In genomic region chr19:13833330-13834265, GRCh38 we compare ENCODE assay signal across 8 cellular contexts. TPM values are rescaled to one million over a fixed set of nuclear protein-coding genes. Genes with fewer than 3 reads are reported as not detected.
DNase-seq lines count a peak whose midpoint lies in the region; ATAC-seq and TF ChIP-seq lines count a peak whose summit lies in the region.

No MANE protein-coding gene starts in this region.

- peak overlapping the region; percentile 78 for H3K18ac ChIP-seq in trophoblast cell (ENCODE audit: low read length)

- WGBS in trophoblast cell (ENCODE audit: extremely low coverage, insufficient coverage, insufficient read length): no CpG with 5 or more reads among the region's 59 CpGs

- H3K27ac ChIP-seq in DOHH2 (ENCODE audit: low read depth, low read length) (no peak overlapping the region), MM.1S (ENCODE audit: low read length) (peak overlapping the region; percentile 31; the same call in 1 of the 2 replicates), SK-N-MC (peak overlapping the region; percentile 75; the same call in 1 of the 2 replicates), trophoblast cell (ENCODE audit: low read depth, low read length) (peak overlapping the region; percentile 72)

- peak overlapping the region; percentile 74 for H3K4me3 Mint-ChIP-seq in activated naive CD8-positive, alpha-beta T cell treated with anti-CD3 and anti-CD28 coated beads for 36 hours
- H3K4me3 Mint-ChIP-seq in type B pancreatic cell: peak overlapping the region; percentile 88

- H3K9me3 ChIP-seq in DOHH2 (ENCODE audit: control insufficient read depth, insufficient read depth, low read length) (no peaks in the 10 kb centered on the region), MM.1S (replicated peaks; ENCODE audit: insufficient read depth, low read length) (no peaks in the 10 kb centered on the region), SK-N-MC (ENCODE audit: low read depth, low read length) (no peaks in the 10 kb centered on the region), trophoblast cell (ENCODE audit: insufficient read depth, low read depth, low read length) (peaks cover 2% of the 10 kb centered on the region)

- no peaks in the 10 kb centered on the region for H3K36me3 ChIP-seq in DOHH2 (ENCODE audit: control insufficient read depth, low read length)
- H3K36me3 ChIP-seq in MM.1S (replicated peaks; ENCODE audit: insufficient read depth, low read length): no peaks in the 10 kb centered on the region
- peaks cover 32% of the 10 kb centered on the region for H3K36me3 ChIP-seq in SK-N-MC (ENCODE audit: insufficient read depth, low read length)
- H3K36me3 ChIP-seq in trophoblast cell (ENCODE audit: control insufficient read depth in 1 of 2, insufficient read depth in 2 of 2, low read length in 2 of 2): peaks cover 52 to 56% of the 10 kb centered on the region in 2 experiments

- H3K4me1 Mint-ChIP-seq in activated naive CD8-positive, alpha-beta T cell treated with anti-CD3 and anti-CD28 coated beads for 36 hours: peaks cover 36% of the 10 kb centered on the region
- H3K4me1 Mint-ChIP-seq in type B pancreatic cell (ENCODE audit: unreplicated experiment): peaks cover 6% of the 10 kb centered on the region

- no peaks in the 10 kb centered on the region for H3K27me3 Mint-ChIP-seq in activated naive CD8-positive, alpha-beta T cell treated with anti-CD3 and anti-CD28 coated beads for 36 hours
- no peaks in the 10 kb centered on the region for H3K27me3 Mint-ChIP-seq in type B pancreatic cell

- H3K14ac ChIP-seq in trophoblast cell (ENCODE audit: low read length): no peak overlapping the region

- H2BK120ac ChIP-seq in trophoblast cell (ENCODE audit: insufficient read depth, low read length, poor library complexity): peak overlapping the region; percentile 45

- H3K9ac ChIP-seq in MM.1S (ENCODE audit: low read length) (peak overlapping the region; percentile 55; the same call in 1 of the 2 replicates), SK-N-MC (ENCODE audit: insufficient read length) (no peak overlapping the region), trophoblast cell (ENCODE audit: low read length) (peak overlapping the region; percentile 65)

- ATAC-seq in GM21737 (IDR thresholded peaks at IDR 0.05; ENCODE audit: unreplicated experiment) (peak; percentile 63), Right ventricle myocardium superior (ENCODE audit: poor library complexity) (peak; percentile 90)

- TF ChIP-seq CTCF in DOHH2 (IDR thresholded peaks at IDR 0.05; ENCODE audit: low read depth, low read length, poor library complexity, severe bottlenecking) (peak; percentile 83), MM.1S (IDR thresholded peaks at IDR 0.05; ENCODE audit: low read length) (peak; percentile 64), type B pancreatic cell (conservative IDR thresholded peaks at IDR 0.05) (peak; percentile 52)

- H4K12ac ChIP-seq in trophoblast cell (ENCODE audit: low read depth, low read length): peak overlapping the region; percentile 67

- H3K4me1 ChIP-seq in DOHH2 (ENCODE audit: control insufficient read depth, low read length) (peaks cover 46% of the 10 kb centered on the region), MM.1S (ENCODE audit: low read length) (peaks cover 13% of the 10 kb centered on the region), trophoblast cell (ENCODE audit: control insufficient read depth in 1 of 2, insufficient read depth in 2 of 2, low read length in 2 of 2) (peaks cover 11 to 26% of the 10 kb centered on the region in 2 experiments)

- H3K4me3 ChIP-seq in DOHH2 (ENCODE audit: low read length) (peak overlapping the region; percentile 71), MM.1S (ENCODE audit: low read length) (peak overlapping the region; percentile 62), SK-N-MC (peak overlapping the region; percentile 69), trophoblast cell (ENCODE audit: low read depth, low read length) (peak overlapping the region; percentile 23)

- peak overlapping the region; percentile 75 for H2AFZ ChIP-seq in MM.1S (ENCODE audit: low read length)
- peak overlapping the region; percentile 81 for H2AFZ ChIP-seq in trophoblast cell (ENCODE audit: insufficient read depth, low read length, poor library complexity)

- peaks cover 37% of the 10 kb centered on the region for H3K36me3 Mint-ChIP-seq in activated naive CD8-positive, alpha-beta T cell treated with anti-CD3 and anti-CD28 coated beads for 36 hours
- no peaks in the 10 kb centered on the region for H3K36me3 Mint-ChIP-seq in type B pancreatic cell

- peak overlapping the region; percentile 75 for H3K4me2 ChIP-seq in DOHH2 (ENCODE audit: low read length)
- peak overlapping the region; percentile 92 for H3K4me2 ChIP-seq in MM.1S (ENCODE audit: low read depth, low read length)
- peak overlapping the region; percentile 63 for H3K4me2 ChIP-seq in trophoblast cell (ENCODE audit: low read length)

- H3K23ac ChIP-seq in trophoblast cell (ENCODE audit: low read length): no peak overlapping the region

- H3K9me3 Mint-ChIP-seq in activated naive CD8-positive, alpha-beta T cell treated with anti-CD3 and anti-CD28 coated beads for 36 hours: no peaks in the 10 kb centered on the region
- H3K9me3 Mint-ChIP-seq in type B pancreatic cell: no peaks in the 10 kb centered on the region

- H4K8ac ChIP-seq in trophoblast cell (ENCODE audit: low read depth, low read length): peak overlapping the region; percentile 81

- intact Hi-C loops in Right ventricle myocardium superior (cut with DNase I): no loop called here

- peaks cover 20% of the 10 kb centered on the region for H3F3A ChIP-seq in DOHH2 (ENCODE audit: control insufficient read depth, insufficient read depth)
- peaks cover 29% of the 10 kb centered on the region for H3F3A ChIP-seq in MM.1S (ENCODE audit: insufficient read depth, low read length)

- peak; percentile 91 for DNase-seq in MM.1S
- DNase-seq in SK-N-MC (ENCODE audit: low read depth, low spot score): no peak
- DNase-seq in activated naive CD8-positive, alpha-beta T cell treated with anti-CD3 and anti-CD28 coated beads for 36 hours: peak; percentile 94
- DNase-seq in Right ventricle myocardium superior: peak; percentile 97
- DNase-seq in trophoblast cell: peak; percentile 96 to 97
- peak; percentile 94 for DNase-seq in type B pancreatic cell (ENCODE audit: extremely low spot score, unreplicated experiment)

- H2BK5ac ChIP-seq in trophoblast cell (ENCODE audit: low read depth, low read length, poor library complexity): no peak overlapping the region

- peaks cover 8% of the 10 kb centered on the region for H3K79me1 ChIP-seq in trophoblast cell (ENCODE audit: low read length)

- no peaks in the 10 kb centered on the region for H4K20me1 ChIP-seq in DOHH2 (ENCODE audit: control insufficient read depth, insufficient read depth, low read depth, low read length)
- H4K20me1 ChIP-seq in MM.1S (ENCODE audit: insufficient read depth, low read length): no peaks in the 10 kb centered on the region

- no peaks in the 10 kb centered on the region for H3K79me2 ChIP-seq in DOHH2 (ENCODE audit: control insufficient read depth, low read length)
- H3K79me2 ChIP-seq in MM.1S (ENCODE audit: low read length): peaks cover 28% of the 10 kb centered on the region
- H3K79me2 ChIP-seq in trophoblast cell (ENCODE audit: control insufficient read depth, insufficient read depth, low read length, poor library complexity): peaks cover 9% of the 10 kb centered on the region

- H4K91ac ChIP-seq in trophoblast cell (ENCODE audit: low read depth, low read length): peak overlapping the region; percentile 10

- peak overlapping the region; percentile 63 for H2AK5ac ChIP-seq in trophoblast cell (ENCODE audit: low read length)

- H3K27me3 ChIP-seq in DOHH2 (ENCODE audit: control insufficient read depth, low read length) (no peaks in the 10 kb centered on the region), MM.1S (replicated peaks; ENCODE audit: insufficient read depth, low read length) (no peaks in the 10 kb centered on the region), trophoblast cell (ENCODE audit: insufficient read depth, low read length) (no peaks in the 10 kb centered on the region)

- H3K27ac Mint-ChIP-seq in activated naive CD8-positive, alpha-beta T cell treated with anti-CD3 and anti-CD28 coated beads for 36 hours: peak overlapping the region; percentile 86
- H3K27ac Mint-ChIP-seq in type B pancreatic cell: peak overlapping the region; percentile 98

- H2BK12ac ChIP-seq in trophoblast cell (ENCODE audit: low read length): peak overlapping the region; percentile 14

- peak overlapping the region; percentile 49 for H3K4ac ChIP-seq in trophoblast cell (ENCODE audit: low read depth, low read length)

- H3K9me2 ChIP-seq in DOHH2 (replicated peaks; ENCODE audit: control insufficient read depth, low read length) (no peaks in the 10 kb centered on the region), MM.1S (replicated peaks; ENCODE audit: insufficient read depth, low read length) (no peaks in the 10 kb centered on the region)

RNA-seq across cellular contexts. Expression of gene ZSWIM4, which starts 38.4 kb away (rescaled TPM):
- 1 to 10 TPM; 4.3 to 4.4 TPM for total RNA-seq in activated naive CD8-positive, alpha-beta T cell treated with anti-CD3 and anti-CD28 coated beads for 36 hours
- total RNA-seq in Right ventricle myocardium superior (2.7 TPM), type B pancreatic cell (ENCODE audit: low replicate concordance) (15.0 and 15.7 TPM in 2 replicates)
- 13.1 and 14.3 TPM in 2 replicates for polyA plus RNA-seq in trophoblast cell (2013)

RNA-seq across cellular contexts. Expression of gene NANOS3, which starts 43.3 kb away (rescaled TPM):
- total RNA-seq in activated naive CD8-positive, alpha-beta T cell treated with anti-CD3 and anti-CD28 coated beads for 36 hours: under 1 TPM; 0.70 to 0.80 TPM
- 1.8 TPM for total RNA-seq in Right ventricle myocardium superior
- 1.8 and 2.0 TPM in 2 replicates for polyA plus RNA-seq in trophoblast cell (2013)
- total RNA-seq in type B pancreatic cell (ENCODE audit: low replicate concordance): 0.69 and 2.8 TPM in 2 replicates

RNA-seq across cellular contexts. Expression of gene C19orf53, which starts 59.3 kb away (rescaled TPM):
- 100 to 1,000 TPM; 137 to 141 TPM for total RNA-seq in activated naive CD8-positive, alpha-beta T cell treated with anti-CD3 and anti-CD28 coated beads for 36 hours
- total RNA-seq in Right ventricle myocardium superior (88.1 TPM), type B pancreatic cell (ENCODE audit: low replicate concordance) (89.8 and 101 TPM in 2 replicates)
- polyA plus RNA-seq in trophoblast cell (2013): 270 and 271 TPM in 2 replicates
